ENCODE assay signal across 1 cellular context in genomic region chr6:130906736-130907381, GRCh38.
TF ChIP-seq lines count a peak whose summit lies in the region.

No MANE protein-coding gene starts in this region.

TF ChIP-seq in GM12878, 131 proteins besides CTCF, POLR2A, EP300 and RAD21 (continued from another document):
- no peak for TF ChIP-seq CUX1 (IDR thresholded peaks at IDR 0.05; ENCODE audit: insufficient replicate concordance, low read depth, low read length)
- no peak for TF ChIP-seq LARP7 (IDR thresholded peaks at IDR 0.05)
- TF ChIP-seq SMARCA5 (IDR thresholded peaks at IDR 0.05): no peak
- TF ChIP-seq, protein P1, sequence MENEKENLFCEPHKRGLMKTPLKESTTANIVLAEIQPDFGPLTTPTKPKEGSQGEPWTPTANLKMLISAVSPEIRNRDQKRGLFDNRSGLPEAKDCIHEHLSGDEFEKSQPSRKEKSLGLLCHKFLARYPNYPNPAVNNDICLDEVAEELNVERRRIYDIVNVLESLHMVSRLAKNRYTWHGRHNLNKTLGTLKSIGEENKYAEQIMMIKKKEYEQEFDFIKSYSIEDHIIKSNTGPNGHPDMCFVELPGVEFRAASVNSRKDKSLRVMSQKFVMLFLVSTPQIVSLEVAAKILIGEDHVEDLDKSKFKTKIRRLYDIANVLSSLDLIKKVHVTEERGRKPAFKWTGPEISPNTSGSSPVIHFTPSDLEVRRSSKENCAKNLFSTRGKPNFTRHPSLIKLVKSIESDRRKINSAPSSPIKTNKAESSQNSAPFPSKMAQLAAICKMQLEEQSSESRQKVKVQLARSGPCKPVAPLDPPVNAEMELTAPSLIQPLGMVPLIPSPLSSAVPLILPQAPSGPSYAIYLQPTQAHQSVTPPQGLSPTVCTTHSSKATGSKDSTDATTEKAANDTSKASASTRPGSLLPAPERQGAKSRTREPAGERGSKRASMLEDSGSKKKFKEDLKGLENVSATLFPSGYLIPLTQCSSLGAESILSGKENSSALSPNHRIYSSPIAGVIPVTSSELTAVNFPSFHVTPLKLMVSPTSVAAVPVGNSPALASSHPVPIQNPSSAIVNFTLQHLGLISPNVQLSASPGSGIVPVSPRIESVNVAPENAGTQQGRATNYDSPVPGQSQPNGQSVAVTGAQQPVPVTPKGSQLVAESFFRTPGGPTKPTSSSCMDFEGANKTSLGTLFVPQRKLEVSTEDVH (IDR thresholded peaks at IDR 0.05; ENCODE audit: low read depth, partially characterized antibody): no peak
- peak; percentile 44; the same call in 1 of the 2 replicates for TF ChIP-seq NFIC (IDR thresholded peaks at IDR 0.05; ENCODE audit: low read depth, low read length)
- TF ChIP-seq, protein P2, sequence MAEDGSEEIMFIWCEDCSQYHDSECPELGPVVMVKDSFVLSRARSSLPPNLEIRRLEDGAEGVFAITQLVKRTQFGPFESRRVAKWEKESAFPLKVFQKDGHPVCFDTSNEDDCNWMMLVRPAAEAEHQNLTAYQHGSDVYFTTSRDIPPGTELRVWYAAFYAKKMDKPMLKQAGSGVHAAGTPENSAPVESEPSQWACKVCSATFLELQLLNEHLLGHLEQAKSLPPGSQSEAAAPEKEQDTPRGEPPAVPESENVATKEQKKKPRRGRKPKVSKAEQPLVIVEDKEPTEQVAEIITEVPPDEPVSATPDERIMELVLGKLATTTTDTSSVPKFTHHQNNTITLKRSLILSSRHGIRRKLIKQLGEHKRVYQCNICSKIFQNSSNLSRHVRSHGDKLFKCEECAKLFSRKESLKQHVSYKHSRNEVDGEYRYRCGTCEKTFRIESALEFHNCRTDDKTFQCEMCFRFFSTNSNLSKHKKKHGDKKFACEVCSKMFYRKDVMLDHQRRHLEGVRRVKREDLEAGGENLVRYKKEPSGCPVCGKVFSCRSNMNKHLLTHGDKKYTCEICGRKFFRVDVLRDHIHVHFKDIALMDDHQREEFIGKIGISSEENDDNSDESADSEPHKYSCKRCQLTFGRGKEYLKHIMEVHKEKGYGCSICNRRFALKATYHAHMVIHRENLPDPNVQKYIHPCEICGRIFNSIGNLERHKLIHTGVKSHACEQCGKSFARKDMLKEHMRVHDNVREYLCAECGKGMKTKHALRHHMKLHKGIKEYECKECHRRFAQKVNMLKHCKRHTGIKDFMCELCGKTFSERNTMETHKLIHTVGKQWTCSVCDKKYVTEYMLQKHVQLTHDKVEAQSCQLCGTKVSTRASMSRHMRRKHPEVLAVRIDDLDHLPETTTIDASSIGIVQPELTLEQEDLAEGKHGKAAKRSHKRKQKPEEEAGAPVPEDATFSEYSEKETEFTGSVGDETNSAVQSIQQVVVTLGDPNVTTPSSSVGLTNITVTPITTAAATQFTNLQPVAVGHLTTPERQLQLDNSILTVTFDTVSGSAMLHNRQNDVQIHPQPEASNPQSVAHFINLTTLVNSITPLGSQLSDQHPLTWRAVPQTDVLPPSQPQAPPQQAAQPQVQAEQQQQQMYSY (CRISPR knock-in tag; IDR thresholded peaks at IDR 0.05): no peak
- no peak for TF ChIP-seq ZNF384 (IDR thresholded peaks at IDR 0.05; ENCODE audit: borderline replicate concordance, low read depth, low read length)
- no peak for TF ChIP-seq ETV6 (conservative IDR thresholded peaks at IDR 0.05 in 1 of 2, IDR thresholded peaks at IDR 0.05 in 1 of 2; ENCODE audit: borderline replicate concordance in 1 of 2, low read depth in 1 of 2)
- TF ChIP-seq, protein P3, sequence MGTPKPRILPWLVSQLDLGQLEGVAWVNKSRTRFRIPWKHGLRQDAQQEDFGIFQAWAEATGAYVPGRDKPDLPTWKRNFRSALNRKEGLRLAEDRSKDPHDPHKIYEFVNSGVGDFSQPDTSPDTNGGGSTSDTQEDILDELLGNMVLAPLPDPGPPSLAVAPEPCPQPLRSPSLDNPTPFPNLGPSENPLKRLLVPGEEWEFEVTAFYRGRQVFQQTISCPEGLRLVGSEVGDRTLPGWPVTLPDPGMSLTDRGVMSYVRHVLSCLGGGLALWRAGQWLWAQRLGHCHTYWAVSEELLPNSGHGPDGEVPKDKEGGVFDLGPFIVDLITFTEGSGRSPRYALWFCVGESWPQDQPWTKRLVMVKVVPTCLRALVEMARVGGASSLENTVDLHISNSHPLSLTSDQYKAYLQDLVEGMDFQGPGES (IDR thresholded peaks at IDR 0.05): no peak
- peak; percentile 51 for TF ChIP-seq RUNX3 (IDR thresholded peaks at IDR 0.05; ENCODE audit: low read length)
- TF ChIP-seq DPF2 (IDR thresholded peaks at IDR 0.05): no peak
- no peak for TF ChIP-seq MTA2 (IDR thresholded peaks at IDR 0.05; ENCODE audit: low read depth)
